27 cellular contexts compared by ENCODE assay signal in the genomic region with DNA sequence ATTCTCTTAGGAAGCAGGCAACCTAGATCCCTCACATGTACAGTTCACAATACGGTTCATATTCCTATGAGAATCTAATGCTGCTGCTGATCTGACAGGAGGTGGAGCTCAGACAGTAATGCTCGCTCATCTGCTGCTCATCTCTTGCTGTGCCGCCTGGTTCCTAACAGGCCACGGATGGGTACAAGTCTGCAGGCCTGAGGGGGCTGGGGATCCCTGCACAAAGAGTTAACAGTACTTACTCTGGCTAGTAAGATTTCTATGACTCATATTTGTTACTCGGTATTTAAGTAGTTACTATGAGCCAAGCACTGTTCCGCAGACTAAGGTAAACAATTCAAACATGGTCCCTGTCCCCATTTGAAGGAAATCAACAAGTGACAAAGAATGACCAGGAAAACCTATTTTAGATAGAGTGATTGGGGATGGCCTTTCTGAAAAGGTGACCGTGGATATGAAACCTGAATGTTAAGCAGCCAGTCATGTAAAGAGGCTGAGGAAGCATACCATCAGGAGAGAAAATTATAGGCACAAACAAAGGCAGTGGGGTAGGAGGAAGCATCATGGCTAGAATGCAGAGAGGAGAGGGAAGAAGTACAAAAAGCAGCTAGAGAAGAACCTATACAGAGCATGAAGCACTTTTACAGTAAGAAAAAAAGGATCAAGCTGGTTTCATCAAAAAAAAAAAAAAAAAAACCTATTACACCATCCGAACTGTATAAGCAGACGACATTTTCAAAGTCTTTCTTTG. TPM values are rescaled to one million over a fixed set of nuclear protein-coding genes. Genes with fewer than 3 reads are reported as not detected.
DNase-seq lines count a peak whose midpoint lies in the region; ATAC-seq, FAIRE-seq and TF ChIP-seq lines count a peak whose summit lies in the region.
"Had no signal": no experiment of that assay in that cellular context is flagged by ENCODE, and none has a peak within 500 bp of the region (broad histone marks: within the 10 kb centered on the region; RNA-seq: fewer than 3 reads in every experiment).

No MANE protein-coding gene starts in this region.

- H3K4me1 ChIP-seq in PC-3 (ENCODE audit: insufficient read depth, low read length) (peaks cover 5% of the 10 kb centered on the region; the same call in 1 of the 2 replicates), endothelial cell of umbilical vein (ENCODE audit: control insufficient read depth, extremely low read depth, insufficient read depth, low read length) (peaks cover 21% of the 10 kb centered on the region), body of pancreas (peaks cover 4% of the 10 kb centered on the region)
- H3K4me1 ChIP-seq: prostate gland had no signal

- no TSS peak for BruUV-seq in PC-3 (replicated peaks; lab: Mats Ljungman, UMichigan)
- no TSS peak for BruUV-seq in endothelial cell of umbilical vein (replicated peaks; lab: Mats Ljungman, UMichigan)

- H3K4me2 ChIP-seq in PC-3 (ENCODE audit: low read length), result no peak overlapping the region
- H3K4me2 ChIP-seq in endothelial cell of umbilical vein (ENCODE audit: insufficient read depth, low read length), result peak overlapping the region; percentile 28

- CTCF ChIA-PET in PC-3 (lab: Charles Lee), result no interaction called here
- CTCF ChIA-PET in endothelial cell of umbilical vein (lab: Charles Lee), result interaction anchor here (1.0 to 2.4 kb wide), 3 partner anchors 13 to 19 kb away, joined by 4 to 7 read pairs (median 7); no protein-coding TSS in a partner anchor

- H3K9me3 ChIP-seq in PC-3 (ENCODE audit: low read length) (no peaks in the 10 kb centered on the region), endothelial cell of umbilical vein (replicated peaks; ENCODE audit: control insufficient read depth, insufficient read depth, low read length) (no peaks in the 10 kb centered on the region), body of pancreas (no peaks in the 10 kb centered on the region)
- H3K9me3 ChIP-seq: esophagus muscularis mucosa, prostate gland, sigmoid colon had no signal

- H2AFZ ChIP-seq in PC-3 (ENCODE audit: low read length) (no peak overlapping the region), endothelial cell of umbilical vein (ENCODE audit: low read depth, low read length) (peak overlapping the region; percentile 22)

- H3F3A ChIP-seq in PC-3 (ENCODE audit: low read length, unreplicated experiment), result no peaks in the 10 kb centered on the region

- H4K20me1 ChIP-seq in PC-3 (ENCODE audit: low read length) (no peaks in the 10 kb centered on the region), endothelial cell of umbilical vein (replicated peaks; ENCODE audit: control insufficient read depth, extremely low read depth, insufficient read depth, low read length) (no peaks in the 10 kb centered on the region)

- no peak overlapping the region for H3K4me3 ChIP-seq in PC-3 (ENCODE audit: low read length)
- no peak overlapping the region for H3K4me3 ChIP-seq in endothelial cell of umbilical vein (replicated peaks in 1 of 3; ENCODE audit: insufficient read depth in 1 of 3, low read depth in 1 of 3, low read length in 3 of 3)
- no peak overlapping the region for H3K4me3 ChIP-seq in body of pancreas
- H3K4me3 ChIP-seq: coronary artery, esophagus muscularis mucosa, prostate gland, sigmoid colon had no signal

- intact Hi-C loops in left ventricle myocardium superior (cut with micrococcal nuclease), result no loop called here
- intact Hi-C loops in Right ventricle myocardium superior (cut with DNase I), result no loop called here
- intact Hi-C loops in PC-3 (cut with micrococcal nuclease), result no loop called here
- intact Hi-C loops in endothelial cell of umbilical vein (cut with micrococcal nuclease), result no loop called here
- intact Hi-C loops in body of pancreas (cut with DNase I), result no loop called here

- TF ChIP-seq CTCF in PC-3 (conservative IDR thresholded peaks at IDR 0.05; ENCODE audit: low read depth, low read length), result no peak
- no peak for TF ChIP-seq CTCF in endothelial cell of umbilical vein (IDR thresholded peaks at IDR 0.05; ENCODE audit: extremely low read depth in 1 of 2, insufficient read depth in 1 of 2, low read depth in 1 of 2, low read length in 2 of 2)
- TF ChIP-seq CTCF in body of pancreas (IDR thresholded peaks at IDR 0.05), result no peak

- ATAC-seq in left ventricle myocardium superior (peak; percentile 20), Right ventricle myocardium superior (ENCODE audit: poor library complexity) (no peak), PC-3 (peak; percentile 46), body of pancreas (no peak), left lobe of liver (no peak)
- ATAC-seq: SK-N-SH treated with all-trans-retinoic acid at 6 μM for 48 hours had no signal

- H3K27me3 ChIP-seq in PC-3 (ENCODE audit: low read length), result no peaks in the 10 kb centered on the region
- no peaks in the 10 kb centered on the region for H3K27me3 ChIP-seq in endothelial cell of umbilical vein (ENCODE audit: control insufficient read depth in 2 of 2, insufficient read depth in 2 of 2, low read length in 2 of 2)
- no peaks in the 10 kb centered on the region for H3K27me3 ChIP-seq in body of pancreas
- H3K27me3 ChIP-seq: esophagus muscularis mucosa, sigmoid colon had no signal

- no peak overlapping the region for H3K9ac ChIP-seq in PC-3 (ENCODE audit: low read length)
- H3K9ac ChIP-seq in endothelial cell of umbilical vein (replicated peaks; ENCODE audit: extremely low read depth, insufficient read depth, low read length), result no peak overlapping the region

- no peak for DNase-seq in left ventricle myocardium superior
- DNase-seq in Right ventricle myocardium superior, result no peak
- DNase-seq in PC-3, result no peak
- no peak for DNase-seq in endothelial cell of umbilical vein (ENCODE audit: low read depth, low spot score)
- no peak for DNase-seq in body of pancreas
- no peak for DNase-seq in left lobe of liver (ENCODE audit: low spot score)
- DNase-seq in NCI-H2171 treated with DMSO at 0.1 percent for 48 hours (lab: John Stamatoyannopoulos, UW), result no peak
- DNase-seq: activated CD4-positive, alpha-beta T cell treated with anti-CD3 and anti-CD28 coated beads for 48 hours; activated T-cell treated with anti-CD3 and anti-CD28 coated beads, Interleukin-2, amount 50 U/mL, for 1 hour; amygdala; HCEC 1CT; kidney glomerular epithelial cell; MV-4-11; NCI-H1436 treated with DMSO at 0.1 percent for 48 hours; NCI-H2107; NCI-H446; sigmoid colon; stimulated activated CD4-positive, alpha-beta T cell treated with anti-CD3 and anti-CD28 coated beads, Interleukin-4, amount 100 ng/mL, for 24 hours; stimulated activated naive CD4-positive, alpha-beta T cell treated with Interleukin-2 at 50 U/mL for 16 hours had no signal

- no peaks in the 10 kb centered on the region for H3K79me2 ChIP-seq in PC-3 (ENCODE audit: low read length)
- H3K79me2 ChIP-seq in endothelial cell of umbilical vein (ENCODE audit: control insufficient read depth, insufficient read depth, low read length), result peaks cover 14% of the 10 kb centered on the region

- POLR2A ChIA-PET in PC-3 (lab: Charles Lee; ENCODE audit: unreplicated experiment) (no interaction called here), endothelial cell of umbilical vein (lab: Charles Lee) (no interaction called here)

- no peaks in the 10 kb centered on the region for H3K9me2 ChIP-seq in PC-3 (replicated peaks; ENCODE audit: low read length)

- H3K27ac ChIP-seq in PC-3 (ENCODE audit: low read length), result no peak overlapping the region
- H3K27ac ChIP-seq in endothelial cell of umbilical vein (ENCODE audit: insufficient read depth, low read depth, low read length), result peak overlapping the region; percentile 38
- peak overlapping the region; percentile 4 for H3K27ac ChIP-seq in temporal lobe (ENCODE audit: low read depth, low read length)
- H3K27ac ChIP-seq in body of pancreas, result no peak overlapping the region
- H3K27ac ChIP-seq: coronary artery, esophagus muscularis mucosa, prostate gland, sigmoid colon, VCaP had no signal

- H3K36me3 ChIP-seq in PC-3 (ENCODE audit: low read depth, low read length), result no peaks in the 10 kb centered on the region
- no peaks in the 10 kb centered on the region for H3K36me3 ChIP-seq in endothelial cell of umbilical vein (ENCODE audit: control insufficient read depth in 2 of 2, extremely low read depth in 1 of 2, insufficient read depth in 2 of 2, low read length in 2 of 2)
- no peaks in the 10 kb centered on the region for H3K36me3 ChIP-seq in body of pancreas (replicated peaks in 1 of 2; ENCODE audit: insufficient read depth in 1 of 2, low read depth in 2 of 2)
- H3K36me3 ChIP-seq: esophagus muscularis mucosa, prostate gland, sigmoid colon had no signal

- TF ChIP-seq POLR2A in endothelial cell of umbilical vein (IDR thresholded peaks at IDR 0.05; ENCODE audit: low read depth, low read length) (no peak), body of pancreas (IDR thresholded peaks at IDR 0.05) (no peak)

- dilution Hi-C loops in endothelial cell of umbilical vein (cut with MboI; ENCODE audit: extremely low pct_ligation_motif_present, low sequenced_read_pairs), result no loop called here

- H3K9me1 ChIP-seq in endothelial cell of umbilical vein (replicated peaks; ENCODE audit: control insufficient read depth, extremely low read depth, insufficient read depth, low read length), result no peaks in the 10 kb centered on the region

- FAIRE-seq in endothelial cell of umbilical vein (lab: Jason Lieb, UNC), result peak; percentile 8
- FAIRE-seq: bronchial epithelial cell, frontal cortex had no signal

- 80 to 87% methylated on average over 9 of the region's 9 CpGs for WGBS in body of pancreas, 2 donors

RNA-seq across cellular contexts. Expression of a gene that starts 20.6 kb away (rescaled TPM):
- total RNA-seq in left ventricle myocardium superior, result 20.8 TPM
- total RNA-seq in Right ventricle myocardium superior, result 18.6 TPM
- total RNA-seq in PC-3 (2014; rRNA removed), result 6.4 and 7.3 TPM in 2 replicates
- 14.4 and 14.8 TPM in 2 replicates for total RNA-seq in endothelial cell of umbilical vein
- 2.5 and 4.3 TPM in 2 replicates for polyA plus RNA-seq in endothelial cell of umbilical vein
- polyA plus RNA-seq in endothelial cell of umbilical vein (2011; cell fraction: cytosol; rRNA removed), result 8.5 and 8.8 TPM in 2 replicates
- polyA plus RNA-seq in endothelial cell of umbilical vein (2011; cell fraction: nucleus; rRNA removed), result 7.6 and 12.1 TPM in 2 replicates
- polyA plus RNA-seq in endothelial cell of umbilical vein (2012), result 14.1 and 16.8 TPM in 2 replicates
- 2.8 and 3.1 TPM in 2 replicates for polyA minus RNA-seq in endothelial cell of umbilical vein
- 2.2 TPM for polyA minus RNA-seq in endothelial cell of umbilical vein (2011; cell fraction: cytosol; rRNA and poly(A)+ RNA removed)
- 5.2 and 7.5 TPM in 2 replicates for polyA minus RNA-seq in endothelial cell of umbilical vein (2011; cell fraction: nucleus; rRNA and poly(A)+ RNA removed)
- 9.8 TPM for total RNA-seq in temporal lobe
- 1 to 10 TPM; 5.3 to 8.6 TPM for total RNA-seq in body of pancreas
- total RNA-seq in left lobe of liver, result 3.9 TPM

RNA-seq across cellular contexts. Expression of a gene that starts 21.6 kb away (rescaled TPM):
- total RNA-seq in left ventricle myocardium superior, result 33.3 TPM
- 33.9 TPM for total RNA-seq in Right ventricle myocardium superior
- 15.3 and 17.7 TPM in 2 replicates for total RNA-seq in PC-3 (2014; rRNA removed)
- 61.2 and 62.5 TPM in 2 replicates for total RNA-seq in endothelial cell of umbilical vein
- 28.6 and 31.8 TPM in 2 replicates for polyA plus RNA-seq in endothelial cell of umbilical vein
- polyA plus RNA-seq in endothelial cell of umbilical vein (2011; cell fraction: cytosol; rRNA removed), result 26.3 and 29.4 TPM in 2 replicates
- 49.6 TPM in 2 replicates for polyA plus RNA-seq in endothelial cell of umbilical vein (2011; cell fraction: nucleus; rRNA removed)
- polyA plus RNA-seq in endothelial cell of umbilical vein (2012), result 49.5 and 49.7 TPM in 2 replicates
- 57.9 and 67.6 TPM in 2 replicates for polyA minus RNA-seq in endothelial cell of umbilical vein
- 12.8 TPM for polyA minus RNA-seq in endothelial cell of umbilical vein (2011; cell fraction: cytosol; rRNA and poly(A)+ RNA removed)
- polyA minus RNA-seq in endothelial cell of umbilical vein (2011; cell fraction: nucleus; rRNA and poly(A)+ RNA removed), result 81.5 and 119 TPM in 2 replicates
- total RNA-seq in temporal lobe, result 9.3 TPM
- 10 to 100 TPM; 40.5 to 61.7 TPM for total RNA-seq in body of pancreas
- 22.2 TPM for total RNA-seq in left lobe of liver

Comparison
In these comparisons a context has a peak if more than half of its experiments do, and no peak if none do; other contexts are left out.
1. ATAC-seq: peak in left ventricle myocardium superior (single experiment) and PC-3 (single experiment); none in Right ventricle myocardium superior (single experiment), body of pancreas (single experiment) and left lobe of liver (single experiment).
2. H3K27ac ChIP-seq: peak in endothelial cell of umbilical vein (single experiment) and temporal lobe (single experiment); none in PC-3 (single experiment) and body of pancreas (0 of 4).